Comparison of ENCODE assay signal across 28 cellular contexts in the genomic region with DNA sequence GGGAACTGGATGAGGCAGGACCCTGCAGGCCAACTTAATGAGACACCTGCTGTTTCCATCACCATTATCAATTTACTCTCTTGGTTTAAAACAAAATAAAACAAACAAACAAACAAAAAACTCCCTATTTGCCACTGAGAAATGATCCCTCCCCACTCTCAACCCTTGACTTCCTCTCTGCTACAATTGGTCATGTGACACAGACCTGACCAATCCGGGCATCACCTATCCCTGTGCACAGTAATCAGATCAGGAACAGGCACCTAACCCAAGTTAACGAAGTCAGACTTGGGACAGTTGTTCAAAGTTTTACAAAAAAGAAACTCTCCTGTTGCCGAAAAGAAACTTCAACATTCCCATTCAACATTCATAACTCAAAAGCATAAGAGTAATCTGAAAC. TPM values are rescaled to one million over a fixed set of nuclear protein-coding genes. Genes with fewer than 3 reads are reported as not detected.
A peak's percentile ranks its signal among the peaks of the same experiment; 100 is the strongest.
DNase-seq lines count a peak whose midpoint lies in the region; ATAC-seq, FAIRE-seq and TF ChIP-seq lines count a peak whose summit lies in the region.
"Had no signal": no experiment of that assay in that cellular context is flagged by ENCODE, and none has a peak within 500 bp of the region (broad histone marks: within the 10 kb centered on the region; RNA-seq: fewer than 3 reads in every experiment).

No MANE protein-coding gene starts in this region.

- CTCF ChIA-PET in T-cell (lab: Charles Lee): no interaction called here

- DNase-seq in EL (peak; percentile 1), T-cell (no peak), iPS-NIHi7 (ENCODE audit: extremely low spot score) (peak; percentile 15), D721Med (ENCODE audit: insufficient read length, low spot score) (no peak), nucleus accumbens (lab: John Stamatoyannopoulos, UW) (no peak), LoVo (ENCODE audit: low spot score) (no peak)
- DNase-seq: activated CD4-positive, alpha-beta T cell treated with anti-CD3 and anti-CD28 coated beads for 1 hour; activated effector memory CD4-positive, alpha-beta T cell treated with anti-CD3 and anti-CD28 coated beads, Interleukin-2, amount 50 U/mL, for 16 hours; amygdala; CD4-positive, CD25-positive, alpha-beta regulatory T cell; colonic mucosa; DMS53; esophagus squamous epithelium; gastrocnemius medialis; GF-D8; GM23248; KG1; kidney; MV-4-11; NCI-H187 treated with DMSO at 0.1 percent for 48 hours; NCI-H226; NCI-H774; SIG-M5; uterus had no signal

- peak; percentile 66 for ATAC-seq in GM19395 (IDR thresholded peaks at IDR 0.05; ENCODE audit: unreplicated experiment)
- peak in 1 of 4 experiments; percentile 17 for ATAC-seq in T-cell (replicated peaks in 1 of 4)
- ATAC-seq: gastrocnemius medialis had no signal

- H3K4me1 Mint-ChIP-seq in T-cell: peaks cover 71 to 78% (median 77%) of the 10 kb centered on the region in 3 donors

- no peak for FAIRE-seq in D721Med (lab: Jason Lieb, UNC)
- FAIRE-seq: bronchial epithelial cell, GM19239, kidney, TTC549 had no signal

- TF ChIP-seq CTCF in D721Med (IDR thresholded peaks at IDR 0.05; ENCODE audit: insufficient read depth, missing control alignments): no peak

- no peak overlapping the region for H3K4me3 Mint-ChIP-seq in T-cell
- H3K4me3 Mint-ChIP-seq: CD4-positive, CD25-positive, alpha-beta regulatory T cell had no signal

- H3K27ac Mint-ChIP-seq in T-cell: peak overlapping the region; percentile 75 to 76

- no peaks in the 10 kb centered on the region for H3K27me3 Mint-ChIP-seq in T-cell
- H3K27me3 Mint-ChIP-seq: CD4-positive, CD25-positive, alpha-beta regulatory T cell had no signal

- peaks cover 20% of the 10 kb centered on the region for H3K36me3 Mint-ChIP-seq in T-cell
- H3K36me3 Mint-ChIP-seq: CD4-positive, CD25-positive, alpha-beta regulatory T cell had no signal

- H3K9me3 Mint-ChIP-seq in T-cell: no peaks in the 10 kb centered on the region

- POLR2A ChIA-PET in T-cell (lab: Charles Lee): no interaction called here

RNA-seq across cellular contexts. Expression of gene NELL2, which starts 58.4 kb away (rescaled TPM):
- 100 to 1,000 TPM; 154 to 212 (median 169) TPM for total RNA-seq in T-cell
- total RNA-seq: bronchial epithelial cell, GM23248 had no signal

Comparison
In these comparisons a context has a peak if more than half of its experiments do, and no peak if none do; other contexts are left out.
1. DNase-seq: peak in EL (single experiment) and iPS-NIHi7 (single experiment); none in T-cell (0 of 34), D721Med (single experiment), nucleus accumbens (0 of 56) and LoVo (single experiment).